In the genomic region with DNA sequence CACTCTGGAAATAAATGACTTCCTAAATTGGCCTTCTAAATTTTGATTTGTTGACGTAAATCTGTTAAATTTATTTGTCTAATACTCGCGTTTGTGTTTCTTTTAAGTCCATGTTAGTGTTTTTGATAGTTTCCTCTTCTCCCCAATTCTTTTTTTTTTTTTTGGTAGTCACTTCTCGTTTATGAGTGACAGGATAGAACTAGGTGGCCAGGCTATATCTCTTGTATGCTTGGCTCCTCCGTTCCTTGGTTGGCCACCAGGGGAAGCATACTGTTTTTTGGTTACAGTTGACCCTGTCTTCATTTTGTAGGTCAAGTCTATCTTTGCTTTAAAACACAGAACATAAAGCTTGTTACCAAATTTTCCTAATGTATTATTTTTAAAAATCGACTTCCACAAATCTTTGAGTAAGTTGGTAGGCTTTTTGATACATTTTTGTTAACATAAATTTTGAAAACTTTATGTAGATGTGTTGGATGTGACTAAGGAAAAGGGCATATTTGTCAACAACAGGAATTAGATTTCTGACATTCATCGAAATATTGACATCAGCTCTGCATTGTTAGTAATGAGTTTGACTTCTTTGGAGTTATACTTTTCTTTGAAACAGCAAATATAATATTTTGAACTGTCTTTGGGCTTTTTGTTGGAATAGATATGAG, we compare ENCODE assay signal across 1 cellular context.
A peak's percentile ranks its signal among the peaks of the same experiment; 100 is the strongest.
TF ChIP-seq lines count a peak whose summit lies in the region.

No MANE protein-coding gene starts in this region.

TF ChIP-seq in HEK293, 187 proteins besides CTCF, POLR2A, EP300 and RAD21 (continued from another document):
- TF ChIP-seq, protein P1, sequence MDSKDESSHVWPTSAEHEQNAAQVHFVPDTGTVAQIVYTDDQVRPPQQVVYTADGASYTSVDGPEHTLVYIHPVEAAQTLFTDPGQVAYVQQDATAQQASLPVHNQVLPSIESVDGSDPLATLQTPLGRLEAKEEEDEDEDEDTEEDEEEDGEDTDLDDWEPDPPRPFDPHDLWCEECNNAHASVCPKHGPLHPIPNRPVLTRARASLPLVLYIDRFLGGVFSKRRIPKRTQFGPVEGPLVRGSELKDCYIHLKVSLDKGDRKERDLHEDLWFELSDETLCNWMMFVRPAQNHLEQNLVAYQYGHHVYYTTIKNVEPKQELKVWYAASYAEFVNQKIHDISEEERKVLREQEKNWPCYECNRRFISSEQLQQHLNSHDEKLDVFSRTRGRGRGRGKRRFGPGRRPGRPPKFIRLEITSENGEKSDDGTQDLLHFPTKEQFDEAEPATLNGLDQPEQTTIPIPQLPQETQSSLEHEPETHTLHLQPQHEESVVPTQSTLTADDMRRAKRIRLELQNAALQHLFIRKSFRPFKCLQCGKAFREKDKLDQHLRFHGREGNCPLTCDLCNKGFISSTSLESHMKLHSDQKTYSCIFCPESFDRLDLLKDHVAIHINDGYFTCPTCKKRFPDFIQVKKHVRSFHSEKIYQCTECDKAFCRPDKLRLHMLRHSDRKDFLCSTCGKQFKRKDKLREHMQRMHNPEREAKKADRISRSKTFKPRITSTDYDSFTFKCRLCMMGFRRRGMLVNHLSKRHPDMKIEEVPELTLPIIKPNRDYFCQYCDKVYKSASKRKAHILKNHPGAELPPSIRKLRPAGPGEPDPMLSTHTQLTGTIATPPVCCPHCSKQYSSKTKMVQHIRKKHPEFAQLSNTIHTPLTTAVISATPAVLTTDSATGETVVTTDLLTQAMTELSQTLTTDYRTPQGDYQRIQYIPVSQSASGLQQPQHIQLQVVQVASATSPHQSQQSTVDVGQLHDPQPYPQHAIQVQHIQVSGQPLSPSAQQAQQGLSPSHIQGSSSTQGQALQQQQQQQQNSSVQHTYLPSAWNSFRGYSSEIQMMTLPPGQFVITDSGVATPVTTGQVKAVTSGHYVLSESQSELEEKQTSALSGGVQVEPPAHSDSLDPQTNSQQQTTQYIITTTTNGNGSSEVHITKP (tag by site-specific recombination; IDR thresholded peaks at IDR 0.05) = 0 out of 2 replicates have a peak, but pooled peaks have one; percentile 40
- TF ChIP-seq ZEB2 (tag by site-specific recombination; IDR thresholded peaks at IDR 0.05) = peak; percentile 28; the same call in 1 of the 2 replicates
TF ChIP-seq in HEK293: peak in this region for 9.
